10 cellular contexts compared by ENCODE assay signal in genomic region chr11:122696662-122697061, GRCh38. TPM values are rescaled to one million over a fixed set of nuclear protein-coding genes. Genes with fewer than 3 reads are reported as not detected.
DNase-seq lines count a peak whose midpoint lies in the region; ATAC-seq lines count a peak whose summit lies in the region.
"Had no signal": no experiment of that assay in that cellular context is flagged by ENCODE, and none has a peak within 500 bp of the region (broad histone marks: within the 10 kb centered on the region; RNA-seq: fewer than 3 reads in every experiment).

No MANE protein-coding gene starts in this region.

- H3K27me3 Mint-ChIP-seq in CD4-positive, CD25-positive, alpha-beta regulatory T cell, result no peaks in the 10 kb centered on the region
- H3K27me3 Mint-ChIP-seq in memory B cell, result peaks cover 4% of the 10 kb centered on the region

- no peaks in the 10 kb centered on the region for H3K27me3 ChIP-seq in CD4-positive, CD25-positive, alpha-beta regulatory T cell (ENCODE audit: control insufficient read depth, insufficient read depth, low read length)
- H3K27me3 ChIP-seq: heart right ventricle had no signal

- peaks cover 78% of the 10 kb centered on the region for H3K4me1 ChIP-seq in CD4-positive, CD25-positive, alpha-beta regulatory T cell (ENCODE audit: control insufficient read depth, insufficient read depth, low read length, poor library complexity, severe bottlenecking)

- peaks cover 65 to 96% (median 77%) of the 10 kb centered on the region in 4 donors for H3K4me1 Mint-ChIP-seq in CD4-positive, CD25-positive, alpha-beta regulatory T cell
- H3K4me1 Mint-ChIP-seq in memory B cell, result peaks cover 34% of the 10 kb centered on the region

- peaks cover 17% of the 10 kb centered on the region for H3K36me3 Mint-ChIP-seq in CD4-positive, CD25-positive, alpha-beta regulatory T cell
- H3K36me3 Mint-ChIP-seq in memory B cell, result peaks cover 2% of the 10 kb centered on the region

- no peaks in the 10 kb centered on the region for H3K9me3 ChIP-seq in CD4-positive, CD25-positive, alpha-beta regulatory T cell (ENCODE audit: control insufficient read depth in 2 of 2, low read length in 2 of 2)
- H3K9me3 ChIP-seq: heart right ventricle had no signal

- H3K27ac ChIP-seq in CD4-positive, CD25-positive, alpha-beta regulatory T cell (ENCODE audit: insufficient read depth, low read length, poor library complexity, severe bottlenecking), result peak overlapping the region; percentile 87

- H3K4me3 Mint-ChIP-seq in CD4-positive, CD25-positive, alpha-beta regulatory T cell, result peak overlapping the region; percentile 65 to 88 (median 78)
- H3K4me3 Mint-ChIP-seq in memory B cell, result peak overlapping the region; percentile 6

- peak overlapping the region; percentile 76 for H3K4me3 ChIP-seq in CD4-positive, CD25-positive, alpha-beta regulatory T cell (ENCODE audit: low read depth, low read length)
- H3K4me3 ChIP-seq: heart right ventricle had no signal

- DNase-seq in CD4-positive, CD25-positive, alpha-beta regulatory T cell, result peak; percentile 54 to 93 (median 79)
- peak; percentile 62 for DNase-seq in activated CD4-positive, alpha-beta T cell treated with anti-CD3 and anti-CD28 coated beads, Interleukin-2, amount 50 U/mL, for 1 hour
- no peak for DNase-seq in memory B cell (ENCODE audit: low spot score in 2 of 2)
- no peak for DNase-seq in NCI-H2196 (lab: John Stamatoyannopoulos, UW; ENCODE audit: unreplicated experiment)
- DNase-seq in DMS53 treated with DMSO at 0.1 percent for 48 hours (lab: John Stamatoyannopoulos, UW; ENCODE audit: unreplicated experiment), result no peak
- DNase-seq in epidermal melanocyte (ENCODE audit: insufficient read length, low spot score), result no peak
- DNase-seq in AML-193 (lab: John Stamatoyannopoulos, UW), result no peak
- DNase-seq: heart right ventricle, NCI-H1436 treated with DMSO at 0.1 percent for 48 hours had no signal

- peak; percentile 75 to 80 for ATAC-seq in CD4-positive, CD25-positive, alpha-beta regulatory T cell (ENCODE audit: low read depth in 2 of 2)
- peak; percentile 63 for ATAC-seq in HG03095 (IDR thresholded peaks at IDR 0.05; ENCODE audit: unreplicated experiment)
- no peak for ATAC-seq in memory B cell (ENCODE audit: low read depth)

- H3K36me3 ChIP-seq in CD4-positive, CD25-positive, alpha-beta regulatory T cell (ENCODE audit: control insufficient read depth, insufficient read depth, low read length), result no peaks in the 10 kb centered on the region
- H3K36me3 ChIP-seq: heart right ventricle had no signal

- H3K27ac Mint-ChIP-seq in CD4-positive, CD25-positive, alpha-beta regulatory T cell, result peak overlapping the region; percentile 91 to 98 (median 98)
- H3K27ac Mint-ChIP-seq in memory B cell, result peak overlapping the region; percentile 85

- peaks cover 0 to 3% (median 0%) of the 10 kb centered on the region in 7 donors for H3K9me3 Mint-ChIP-seq in CD4-positive, CD25-positive, alpha-beta regulatory T cell
- peaks cover 1% of the 10 kb centered on the region for H3K9me3 Mint-ChIP-seq in memory B cell

RNA-seq across cellular contexts. Expression of gene UBASH3B, which starts 41.1 kb away (rescaled TPM):
- 57.6 TPM for total RNA-seq in CD4-positive, CD25-positive, alpha-beta regulatory T cell
- polyA plus RNA-seq in CD4-positive, CD25-positive, alpha-beta regulatory T cell, result 10 to 100 TPM; 14.2 to 21.4 (median 18.1) TPM

Comparison
In these comparisons a context has a peak if more than half of its experiments do, and no peak if none do; other contexts are left out.
1. DNase-seq: peak in CD4-positive, CD25-positive, alpha-beta regulatory T cell (3 of 3) and activated CD4-positive, alpha-beta T cell treated with anti-CD3 and anti-CD28 coated beads, Interleukin-2, amount 50 U/mL, for 1 hour (single experiment); none in memory B cell (0 of 2), NCI-H2196 (single experiment), DMS53 treated with DMSO at 0.1 percent for 48 hours (single experiment), epidermal melanocyte (single experiment) and AML-193 (0 of 2).